Comparison of ENCODE assay signal across 1 cellular context in genomic region chr20:19099586-19100555, GRCh38.
TF ChIP-seq lines count a peak whose summit lies in the region.

No MANE protein-coding gene starts in this region.

TF ChIP-seq in K562, 482 proteins besides CTCF, POLR2A, EP300 and RAD21 (continued from another document):
- TF ChIP-seq, protein P1, sequence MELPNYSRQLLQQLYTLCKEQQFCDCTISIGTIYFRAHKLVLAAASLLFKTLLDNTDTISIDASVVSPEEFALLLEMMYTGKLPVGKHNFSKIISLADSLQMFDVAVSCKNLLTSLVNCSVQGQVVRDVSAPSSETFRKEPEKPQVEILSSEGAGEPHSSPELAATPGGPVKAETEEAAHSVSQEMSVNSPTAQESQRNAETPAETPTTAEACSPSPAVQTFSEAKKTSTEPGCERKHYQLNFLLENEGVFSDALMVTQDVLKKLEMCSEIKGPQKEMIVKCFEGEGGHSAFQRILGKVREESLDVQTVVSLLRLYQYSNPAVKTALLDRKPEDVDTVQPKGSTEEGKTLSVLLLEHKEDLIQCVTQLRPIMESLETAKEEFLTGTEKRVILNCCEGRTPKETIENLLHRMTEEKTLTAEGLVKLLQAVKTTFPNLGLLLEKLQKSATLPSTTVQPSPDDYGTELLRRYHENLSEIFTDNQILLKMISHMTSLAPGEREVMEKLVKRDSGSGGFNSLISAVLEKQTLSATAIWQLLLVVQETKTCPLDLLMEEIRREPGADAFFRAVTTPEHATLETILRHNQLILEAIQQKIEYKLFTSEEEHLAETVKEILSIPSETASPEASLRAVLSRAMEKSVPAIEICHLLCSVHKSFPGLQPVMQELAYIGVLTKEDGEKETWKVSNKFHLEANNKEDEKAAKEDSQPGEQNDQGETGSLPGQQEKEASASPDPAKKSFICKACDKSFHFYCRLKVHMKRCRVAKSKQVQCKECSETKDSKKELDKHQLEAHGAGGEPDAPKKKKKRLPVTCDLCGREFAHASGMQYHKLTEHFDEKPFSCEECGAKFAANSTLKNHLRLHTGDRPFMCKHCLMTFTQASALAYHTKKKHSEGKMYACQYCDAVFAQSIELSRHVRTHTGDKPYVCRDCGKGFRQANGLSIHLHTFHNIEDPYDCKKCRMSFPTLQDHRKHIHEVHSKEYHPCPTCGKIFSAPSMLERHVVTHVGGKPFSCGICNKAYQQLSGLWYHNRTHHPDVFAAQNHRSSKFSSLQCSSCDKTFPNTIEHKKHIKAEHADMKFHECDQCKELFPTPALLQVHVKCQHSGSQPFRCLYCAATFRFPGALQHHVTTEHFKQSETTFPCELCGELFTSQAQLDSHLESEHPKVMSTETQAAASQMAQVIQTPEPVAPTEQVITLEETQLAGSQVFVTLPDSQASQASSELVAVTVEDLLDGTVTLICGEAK (IDR thresholded peaks at IDR 0.05): no peak
- TF ChIP-seq, protein P1 (CRISPR knock-in tag; IDR thresholded peaks at IDR 0.05): no peak
- no peak for TF ChIP-seq ZNF696 (CRISPR knock-in tag; conservative IDR thresholded peaks at IDR 0.05)
- peak; percentile 26; the same call in 1 of the 2 replicates for TF ChIP-seq MAFK (IDR thresholded peaks at IDR 0.05; ENCODE audit: low read length)
- TF ChIP-seq ZNF316 (IDR thresholded peaks at IDR 0.05): 0 out of 2 replicates have a peak, but pooled peaks have one; percentile 34
- TF ChIP-seq MAFG (tag; conservative IDR thresholded peaks at IDR 0.05): 0 out of 2 replicates have a peak, but pooled peaks have one; percentile 12
- TF ChIP-seq RBM22 (IDR thresholded peaks at IDR 0.05; ENCODE audit: low read depth, low read length, poor library complexity, severe bottlenecking): no peak
- peak; percentile 38 for TF ChIP-seq MAFF (IDR thresholded peaks at IDR 0.05; ENCODE audit: low read length)
